8 cellular contexts compared by ENCODE assay signal in the genomic region with DNA sequence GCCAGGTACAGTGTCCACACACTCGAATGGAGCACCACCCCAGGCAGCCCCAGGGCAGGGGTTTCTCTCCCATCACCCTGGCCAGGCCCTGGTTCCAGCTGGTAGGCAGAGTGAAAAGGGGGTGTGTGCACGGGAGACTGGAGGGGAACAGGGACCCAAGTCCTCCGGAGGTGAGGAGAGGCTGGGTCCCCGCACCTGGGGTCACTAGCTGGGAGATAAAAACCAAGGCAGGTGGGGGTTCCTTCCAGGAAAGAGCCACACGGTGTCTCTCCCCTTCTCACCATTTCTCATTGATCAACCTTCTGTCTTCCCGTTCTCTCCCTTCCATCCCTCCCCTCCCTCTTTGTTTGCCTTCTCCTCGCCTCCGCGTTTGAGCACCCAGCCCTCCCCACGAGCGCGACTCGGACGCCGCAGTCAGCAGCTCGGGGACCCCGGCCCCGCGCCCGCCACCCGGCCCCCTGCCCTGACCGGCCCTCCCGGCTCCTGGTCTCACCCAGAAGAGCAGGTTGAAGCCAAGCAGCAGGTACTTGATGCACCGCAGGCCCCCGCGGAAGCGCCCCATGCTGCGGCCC. TPM values are rescaled to one million over a fixed set of nuclear protein-coding genes. Genes with fewer than 3 reads are reported as not detected.
DNase-seq lines count a peak whose midpoint lies in the region; ATAC-seq and TF ChIP-seq lines count a peak whose summit lies in the region.

No MANE protein-coding gene starts in this region.

- no peak for DNase-seq in CD4-positive, alpha-beta memory T cell
- DNase-seq in PC-3 (peak; percentile 9), fibroblast of mammary gland (ENCODE audit: low read depth) (no peak), omental fat pad (ENCODE audit: low spot score) (no peak), NCI-H2029 treated with DMSO at 0.1 percent for 48 hours (lab: John Stamatoyannopoulos, UW) (no peak), NCI-H1048 (lab: John Stamatoyannopoulos, UW) (no peak)

- peak overlapping the region; percentile 100 for H3K4me2 ChIP-seq in PC-3 (ENCODE audit: low read length)

- H3K36me3 Mint-ChIP-seq in CD4-positive, alpha-beta memory T cell = peaks cover 0 to 2% of the 10 kb centered on the region in 2 donors

- POLR2A ChIA-PET in CD4-positive, alpha-beta memory T cell (lab: Charles Lee; ENCODE audit: partially characterized antibody) = interaction anchor here (1.0 to 4.9 kb wide), 6 partner anchors 10 to 36 kb away, joined by 3 to 33 read pairs (median 5); no protein-coding TSS in a partner anchor
- POLR2A ChIA-PET in PC-3 (lab: Charles Lee; ENCODE audit: unreplicated experiment) = no interaction called here

- H4K20me1 ChIP-seq in PC-3 (ENCODE audit: low read length) = no peaks in the 10 kb centered on the region

- no TSS peak for BruUV-seq in PC-3 (replicated peaks; lab: Mats Ljungman, UMichigan)

- TF ChIP-seq CTCF in PC-3 (conservative IDR thresholded peaks at IDR 0.05; ENCODE audit: low read depth, low read length) (no peak), fibroblast of mammary gland (conservative IDR thresholded peaks at IDR 0.05; ENCODE audit: control insufficient read depth, insufficient read depth, low read depth, low read length) (no peak), omental fat pad (IDR thresholded peaks at IDR 0.05) (no peak)

- H3K9me3 Mint-ChIP-seq in CD4-positive, alpha-beta memory T cell = no peaks in the 10 kb centered on the region

- ATAC-seq in PC-3 (peak; percentile 3; the same call in 1 of the 2 replicates), omental fat pad (ENCODE audit: low FRiP score) (peak; percentile 4), GM19452 (IDR thresholded peaks at IDR 0.05; ENCODE audit: unreplicated experiment) (no peak), HG03460 (IDR thresholded peaks at IDR 0.05; ENCODE audit: unreplicated experiment) (no peak)

- no peaks in the 10 kb centered on the region for H3K27me3 Mint-ChIP-seq in CD4-positive, alpha-beta memory T cell

- H3K9me2 ChIP-seq in PC-3 (replicated peaks; ENCODE audit: low read length) = no peaks in the 10 kb centered on the region

- H3K4me1 ChIP-seq in CD4-positive, alpha-beta memory T cell (ENCODE audit: insufficient read depth, low read length) = peaks cover 40% of the 10 kb centered on the region
- H3K4me1 ChIP-seq in PC-3 (ENCODE audit: insufficient read depth, low read length) = peaks cover 5% of the 10 kb centered on the region; the same call in 1 of the 2 replicates

- intact Hi-C loops in CD4-positive, alpha-beta memory T cell (cut with micrococcal nuclease) = loop anchor here (1.0 kb wide), 2 partner anchors 10 to 27 kb away; no protein-coding TSS in a partner anchor
- intact Hi-C loops in PC-3 (cut with micrococcal nuclease) = loop anchor here (2.0 kb wide), 1 partner anchor 26 kb away; no protein-coding TSS in a partner anchor

- H3K27ac Mint-ChIP-seq in CD4-positive, alpha-beta memory T cell = peak overlapping the region; percentile 74 to 93 (median 88)

- no peaks in the 10 kb centered on the region for H3K9me3 ChIP-seq in CD4-positive, alpha-beta memory T cell (ENCODE audit: control insufficient read depth in 1 of 2, low read length in 2 of 2)
- no peaks in the 10 kb centered on the region for H3K9me3 ChIP-seq in PC-3 (ENCODE audit: low read length)

- H3K79me2 ChIP-seq in PC-3 (ENCODE audit: low read length) = no peaks in the 10 kb centered on the region

- CTCF ChIA-PET in CD4-positive, alpha-beta memory T cell (lab: Charles Lee; ENCODE audit: partially characterized antibody) = interaction anchor here (1.4 to 3.2 kb wide), 3 partner anchors 9 to 38 kb away, joined by 3 to 10 read pairs (median 4); no protein-coding TSS in a partner anchor
- CTCF ChIA-PET in PC-3 (lab: Charles Lee) = interaction anchor here (1.0 kb wide), 1 partner anchor 36 kb away, joined by 3 read pairs; no protein-coding TSS in a partner anchor

- H3F3A ChIP-seq in PC-3 (ENCODE audit: low read length, unreplicated experiment) = no peaks in the 10 kb centered on the region

- peak overlapping the region; percentile 3 to 63 for H3K4me3 ChIP-seq in CD4-positive, alpha-beta memory T cell (ENCODE audit: low read length in 2 of 2)
- H3K4me3 ChIP-seq in PC-3 (ENCODE audit: low read length) (peak overlapping the region; percentile 96), fibroblast of mammary gland (ENCODE audit: control insufficient read depth, low read depth, low read length) (peak overlapping the region; percentile 9)

- peak overlapping the region; percentile 56 for H3K9ac ChIP-seq in PC-3 (ENCODE audit: low read length)

- H3K36me3 ChIP-seq in CD4-positive, alpha-beta memory T cell (ENCODE audit: insufficient read depth, low read length) = no peaks in the 10 kb centered on the region
- no peaks in the 10 kb centered on the region for H3K36me3 ChIP-seq in PC-3 (ENCODE audit: low read depth, low read length)

- peak overlapping the region; percentile 79 to 87 (median 84) for H3K4me3 Mint-ChIP-seq in CD4-positive, alpha-beta memory T cell

- peaks cover 37 to 65% (median 50%) of the 10 kb centered on the region in 4 donors for H3K4me1 Mint-ChIP-seq in CD4-positive, alpha-beta memory T cell

- H3K27me3 ChIP-seq in CD4-positive, alpha-beta memory T cell (ENCODE audit: insufficient read depth, low read length) = no peaks in the 10 kb centered on the region
- H3K27me3 ChIP-seq in PC-3 (ENCODE audit: low read length) = no peaks in the 10 kb centered on the region

- H2AFZ ChIP-seq in PC-3 (ENCODE audit: low read length) = peak overlapping the region; percentile 88

- H3K27ac ChIP-seq in CD4-positive, alpha-beta memory T cell (ENCODE audit: low read depth, low read length) = peak overlapping the region; percentile 61
- H3K27ac ChIP-seq in PC-3 (ENCODE audit: low read length) = no peak overlapping the region

RNA-seq across cellular contexts. Expression of a gene that starts 0.3 kb away (rescaled TPM):
- total RNA-seq in CD4-positive, alpha-beta memory T cell = 1 to 10 TPM; 1.3 to 3.5 TPM
- 10 to 100 TPM; 20.8 to 21.8 TPM for polyA plus RNA-seq in CD4-positive, alpha-beta memory T cell
- total RNA-seq in PC-3 (2014; rRNA removed) = 1.3 and 1.7 TPM in 2 replicates
- 1 to 10 TPM; 2.8 to 7.8 (median 5.6) TPM for total RNA-seq in omental fat pad

RNA-seq across cellular contexts. Expression of a gene that starts 59.3 kb away (rescaled TPM):
- not detected for total RNA-seq in CD4-positive, alpha-beta memory T cell
- not detected for polyA plus RNA-seq in CD4-positive, alpha-beta memory T cell
- total RNA-seq in PC-3 (2014; rRNA removed) = not detected in 2 replicates
- total RNA-seq in omental fat pad = not detected

Comparison
In these comparisons a context has a peak if more than half of its experiments do, and no peak if none do; other contexts are left out.
1. H3K4me3 ChIP-seq: peak in every context shown above with its lines; median percentile 96 in PC-3; 33 in CD4-positive, alpha-beta memory T cell; 9 in fibroblast of mammary gland.
2. ATAC-seq: peak in PC-3 (single experiment) and omental fat pad (single experiment); none in GM19452 (single experiment) and HG03460 (single experiment).